16 cellular contexts compared by ENCODE assay signal in genomic region chr2:104734937-104735586, GRCh38.
DNase-seq lines count a peak whose midpoint lies in the region; ATAC-seq lines count a peak whose summit lies in the region.
"Had no signal": no experiment of that assay in that cellular context is flagged by ENCODE, and none has a peak within 500 bp of the region (broad histone marks: within the 10 kb centered on the region; RNA-seq: fewer than 3 reads in every experiment).

No MANE protein-coding gene starts in this region.

- H3K36me3 ChIP-seq in neuronal stem cell (replicated peaks in 1 of 2; ENCODE audit: control insufficient read depth in 2 of 2, insufficient read depth in 2 of 2, low read length in 2 of 2), result no peaks in the 10 kb centered on the region
- H3K36me3 ChIP-seq: BE2C, colonic mucosa, Peyer's patch had no signal

- peaks cover 2% of the 10 kb centered on the region for H3K27me3 Mint-ChIP-seq in activated naive CD8-positive, alpha-beta T cell treated with anti-CD3 and anti-CD28 coated beads, Interleukin-2, amount 10 ng/mL, durations not matched to agents 7 days and 5 days

- no peak overlapping the region for H3K4me3 ChIP-seq in neuronal stem cell (ENCODE audit: low read length in 2 of 2)
- H3K4me3 ChIP-seq: colonic mucosa, Peyer's patch had no signal

- no CpG with 5 or more reads among the region's 6 CpGs for WGBS in neuronal stem cell (ENCODE audit: extremely low coverage in 2 of 2, insufficient read length in 2 of 2, insufficient replicate concordance in 1 of 2), 2 donors

- ATAC-seq in GM18870 (IDR thresholded peaks at IDR 0.05; ENCODE audit: unreplicated experiment) (peak; percentile 55), HG03575 (IDR thresholded peaks at IDR 0.05; ENCODE audit: extremely low read depth, insufficient number of reproducible peaks, low FRiP score, unreplicated experiment) (peak; percentile 86), HG03571 (IDR thresholded peaks at IDR 0.05; ENCODE audit: unreplicated experiment) (no peak)
- ATAC-seq in activated naive CD8-positive, alpha-beta T cell treated with anti-CD3 and anti-CD28 coated beads, Interleukin-2, amount 10 ng/mL, durations not matched to agents 7 days and 5 days (ENCODE audit: low read depth), result peak; percentile 56
- ATAC-seq: T-cell had no signal

- no peak overlapping the region for H3K14ac ChIP-seq in neuronal stem cell (ENCODE audit: low read length)

- no peak overlapping the region for H2BK120ac ChIP-seq in neuronal stem cell (ENCODE audit: low read depth, low read length)

- no peak overlapping the region for H3K9ac ChIP-seq in neuronal stem cell (ENCODE audit: low read depth, low read length, poor library complexity)

- H4K8ac ChIP-seq in neuronal stem cell (ENCODE audit: low read depth, low read length), result no peak overlapping the region

- no peak overlapping the region for H2BK5ac ChIP-seq in neuronal stem cell (ENCODE audit: low read length)

- H3K4me1 Mint-ChIP-seq in activated naive CD8-positive, alpha-beta T cell treated with anti-CD3 and anti-CD28 coated beads, Interleukin-2, amount 10 ng/mL, durations not matched to agents 7 days and 5 days, result peaks cover 8% of the 10 kb centered on the region

- no peaks in the 10 kb centered on the region for H3K4me1 ChIP-seq in neuronal stem cell (ENCODE audit: control insufficient read depth in 2 of 2, insufficient read depth in 1 of 2, low read depth in 1 of 2, low read length in 2 of 2)
- H3K4me1 ChIP-seq: BE2C, colonic mucosa, Peyer's patch had no signal

- no peak overlapping the region for H3K27ac ChIP-seq in neuronal stem cell (replicated peaks; ENCODE audit: low read length)
- H3K27ac ChIP-seq: colonic mucosa, Peyer's patch had no signal

- H2AFZ ChIP-seq in neuronal stem cell (ENCODE audit: low read length), result no peak overlapping the region

- H3K36me3 Mint-ChIP-seq in activated naive CD8-positive, alpha-beta T cell treated with anti-CD3 and anti-CD28 coated beads, Interleukin-2, amount 10 ng/mL, durations not matched to agents 7 days and 5 days, result no peaks in the 10 kb centered on the region
- H3K36me3 Mint-ChIP-seq: T-cell had no signal

- H3K9me3 Mint-ChIP-seq in activated naive CD8-positive, alpha-beta T cell treated with anti-CD3 and anti-CD28 coated beads, Interleukin-2, amount 10 ng/mL, durations not matched to agents 7 days and 5 days, result peaks cover 8% of the 10 kb centered on the region

- no peak overlapping the region for H2BK15ac ChIP-seq in neuronal stem cell (ENCODE audit: low read length)

- H3K27me3 ChIP-seq in neuronal stem cell (ENCODE audit: control insufficient read depth in 3 of 3, insufficient read depth in 3 of 3, low read depth in 1 of 3, low read length in 3 of 3), result no peaks in the 10 kb centered on the region
- H3K27me3 ChIP-seq: BE2C, colonic mucosa, Peyer's patch had no signal

- H2AK5ac ChIP-seq in neuronal stem cell (ENCODE audit: low read depth, low read length), result no peak overlapping the region

- no peak overlapping the region for H3K4ac ChIP-seq in neuronal stem cell (ENCODE audit: low read length)

- H2BK12ac ChIP-seq in neuronal stem cell (ENCODE audit: low read length), result no peak overlapping the region

- H3K23ac ChIP-seq in neuronal stem cell (ENCODE audit: low read depth, low read length, poor library complexity), result no peak overlapping the region

- no peaks in the 10 kb centered on the region for H3K79me1 ChIP-seq in neuronal stem cell (ENCODE audit: low read depth, low read length)

- no peak overlapping the region for H3K27ac Mint-ChIP-seq in activated naive CD8-positive, alpha-beta T cell treated with anti-CD3 and anti-CD28 coated beads, Interleukin-2, amount 10 ng/mL, durations not matched to agents 7 days and 5 days
- H3K27ac Mint-ChIP-seq: T-cell had no signal

- no peak overlapping the region for H3K18ac ChIP-seq in neuronal stem cell (ENCODE audit: low read length)

- no peak overlapping the region for H3K4me3 Mint-ChIP-seq in activated naive CD8-positive, alpha-beta T cell treated with anti-CD3 and anti-CD28 coated beads, Interleukin-2, amount 10 ng/mL, durations not matched to agents 7 days and 5 days
- H3K4me3 Mint-ChIP-seq: T-cell had no signal

- H4K91ac ChIP-seq in neuronal stem cell (ENCODE audit: low read depth, low read length, poor library complexity), result no peak overlapping the region

- H3K9me3 ChIP-seq in neuronal stem cell (replicated peaks in 1 of 2; ENCODE audit: control insufficient read depth in 2 of 2, insufficient read depth in 1 of 2, low read depth in 1 of 2, low read length in 2 of 2), result peaks cover 2 to 4% of the 10 kb centered on the region in 2 donors
- H3K9me3 ChIP-seq: BE2C, colonic mucosa, Peyer's patch had no signal

- DNase-seq in DMS153 treated with DMSO at 0.1 percent for 48 hours (lab: John Stamatoyannopoulos, UW; ENCODE audit: unreplicated experiment) (peak; percentile 51), HuH-7.5 (ENCODE audit: low spot score) (no peak), neuronal stem cell (ENCODE audit: low spot score) (no peak), NCI-H526 (lab: John Stamatoyannopoulos, UW) (no peak)
- no peak for DNase-seq in activated naive CD8-positive, alpha-beta T cell treated with anti-CD3 and anti-CD28 coated beads, Interleukin-2, amount 10 ng/mL, durations not matched to agents 7 days and 5 days
- DNase-seq: activated CD4-positive, CD25-positive, alpha-beta regulatory T cell; amygdala; BE2C; colonic mucosa; NCI-H1092 treated with DMSO at 0.1 percent for 48 hours; NCI-H345; Peyer's patch; T-cell had no signal

- POLR2A ChIA-PET in activated naive CD8-positive, alpha-beta T cell treated with anti-CD3 and anti-CD28 coated beads, Interleukin-2, amount 10 ng/mL, durations not matched to agents 7 days and 5 days (lab: Charles Lee), result no interaction called here

- no peak overlapping the region for H3K4me2 ChIP-seq in neuronal stem cell (ENCODE audit: insufficient read depth, low read length, poor library complexity, severe bottlenecking)
